ENCODE assay signal across 21 cellular contexts in genomic region chr14:19873178-19873577, GRCh38. TPM values are rescaled to one million over a fixed set of nuclear protein-coding genes. Genes with fewer than 3 reads are reported as not detected.
DNase-seq lines count a peak whose midpoint lies in the region; ATAC-seq and TF ChIP-seq lines count a peak whose summit lies in the region.
"Had no signal": no experiment of that assay in that cellular context is flagged by ENCODE, and none has a peak within 500 bp of the region (broad histone marks: within the 10 kb centered on the region; RNA-seq: fewer than 3 reads in every experiment).

No MANE protein-coding gene starts in this region.

- H3K9me3 Mint-ChIP-seq in glutamatergic neuron (ENCODE audit: unreplicated experiment): peaks cover 12% of the 10 kb centered on the region
- H3K9me3 Mint-ChIP-seq: CD8-positive, alpha-beta memory T cell had no signal

- WGBS in upper lobe of left lung, 2 donors: 25 to 36% methylated on average over 6 of the region's 6 CpGs

- no peak overlapping the region for H3K27ac ChIP-seq in upper lobe of left lung
- H3K27ac ChIP-seq: BLaER1 treated with 17β-estradiol and CSF1 and Interleukin-3, amounts not matched to agents 10 nM and 100 nM had no signal

- H3K27me3 ChIP-seq in upper lobe of left lung: no peaks in the 10 kb centered on the region
- H3K27me3 ChIP-seq: BLaER1 treated with 17β-estradiol and CSF1 and Interleukin-3, amounts not matched to agents 10 nM and 100 nM had no signal

- TF ChIP-seq POLR2A in upper lobe of left lung (IDR thresholded peaks at IDR 0.05): no peak

- H3K4me3 Mint-ChIP-seq in glutamatergic neuron (ENCODE audit: unreplicated experiment): no peak overlapping the region
- H3K4me3 Mint-ChIP-seq: CD8-positive, alpha-beta memory T cell; T-helper 17 cell had no signal

- in situ Hi-C loops in G401 (cut with HindIII; ENCODE audit: low sequenced_read_pairs): no loop called here

- H3K4me1 ChIP-seq in upper lobe of left lung: no peaks in the 10 kb centered on the region
- H3K4me1 ChIP-seq: BLaER1 treated with 17β-estradiol and CSF1 and Interleukin-3, amounts not matched to agents 10 nM and 100 nM had no signal

- no peaks in the 10 kb centered on the region for H3K27me3 Mint-ChIP-seq in glutamatergic neuron (ENCODE audit: unreplicated experiment)
- H3K27me3 Mint-ChIP-seq: T-helper 17 cell had no signal

- H3K4me3 ChIP-seq in upper lobe of left lung: no peak overlapping the region
- H3K4me3 ChIP-seq: BLaER1 treated with 17β-estradiol and CSF1 and Interleukin-3, amounts not matched to agents 10 nM and 100 nM had no signal

- no peaks in the 10 kb centered on the region for H3K4me1 Mint-ChIP-seq in glutamatergic neuron (ENCODE audit: low read depth, unreplicated experiment)
- H3K4me1 Mint-ChIP-seq: CD8-positive, alpha-beta memory T cell had no signal

- TF ChIP-seq CTCF in upper lobe of left lung (IDR thresholded peaks at IDR 0.05): no peak
- TF ChIP-seq CTCF in glutamatergic neuron (IDR thresholded peaks at IDR 0.05; ENCODE audit: partially characterized antibody, unreplicated experiment): no peak

- no peaks in the 10 kb centered on the region for H3K36me3 ChIP-seq in upper lobe of left lung
- H3K36me3 ChIP-seq: BLaER1 treated with 17β-estradiol and CSF1 and Interleukin-3, amounts not matched to agents 10 nM and 100 nM had no signal

- no peak overlapping the region for H3K27ac Mint-ChIP-seq in glutamatergic neuron (ENCODE audit: unreplicated experiment)
- H3K27ac Mint-ChIP-seq: T-helper 17 cell had no signal

- H3K9me3 ChIP-seq in upper lobe of left lung: no peaks in the 10 kb centered on the region
- H3K9me3 ChIP-seq: BLaER1 treated with 17β-estradiol and CSF1 and Interleukin-3, amounts not matched to agents 10 nM and 100 nM had no signal

- TF ChIP-seq EP300 in upper lobe of left lung (IDR thresholded peaks at IDR 0.05): no peak

- no peaks in the 10 kb centered on the region for H3K36me3 Mint-ChIP-seq in glutamatergic neuron (ENCODE audit: unreplicated experiment)
- H3K36me3 Mint-ChIP-seq: CD8-positive, alpha-beta memory T cell had no signal

- peak; percentile 9 to 39 for ATAC-seq in upper lobe of left lung (ENCODE audit: low FRiP score in 2 of 2)
- ATAC-seq: T-helper 17 cell had no signal

- DNase-seq in DMS153 treated with DMSO at 0.1 percent for 48 hours (lab: John Stamatoyannopoulos, UW; ENCODE audit: unreplicated experiment) (peak; percentile 6), DMS153 (lab: John Stamatoyannopoulos, UW) (no peak), G401 (ENCODE audit: low spot score) (peak; percentile 29), NCI-H2171 treated with DMSO at 0.1 percent for 48 hours (lab: John Stamatoyannopoulos, UW) (peak; percentile 63), upper lobe of left lung (no peak), NCI-H1092 (lab: John Stamatoyannopoulos, UW) (no peak), glutamatergic neuron (no peak), iPS-NIHi7 (ENCODE audit: extremely low spot score) (no peak)
- DNase-seq: CD8-positive, alpha-beta memory T cell; GOT3; NCI-H1105 treated with DMSO at 0.1 percent for 48 hours; NCI-H1694 treated with DMSO at 0.1 percent for 48 hours; NCI-H2107; NCI-H526 treated with DMSO at 0.1 percent for 48 hours; NK-92 treated with Interleukin-12 subunit alpha and Interleukin-12 subunit beta, amount 100 ng/mL, for 24 hours; SHP77 treated with DMSO at 0.1 percent for 48 hours; T-helper 17 cell had no signal

RNA-seq across cellular contexts. Expression of gene OR4K2, which starts 1.8 kb away (rescaled TPM):
- total RNA-seq in G401 (2014; rRNA removed; shearing (Covaris generic)): not detected in 2 replicates
- not detected for total RNA-seq in upper lobe of left lung
- total RNA-seq in glutamatergic neuron (ENCODE audit: unreplicated experiment): not detected
- total RNA-seq: A172; CD8-positive, alpha-beta memory T cell; OCI-LY7; RPMI7951; T-helper 17 cell had no signal

RNA-seq across cellular contexts. Expression of gene OR4K5, which starts 47.2 kb away (rescaled TPM):
- total RNA-seq in G401 (2014; rRNA removed; shearing (Covaris generic)): not detected in 2 replicates
- total RNA-seq in upper lobe of left lung (not detected), glutamatergic neuron (ENCODE audit: unreplicated experiment) (not detected)
- total RNA-seq: A172; CD8-positive, alpha-beta memory T cell; OCI-LY7; RPMI7951; T-helper 17 cell had no signal

RNA-seq across cellular contexts. Expression of gene OR4K1, which starts 57.5 kb away (rescaled TPM):
- not detected in 2 replicates for total RNA-seq in G401 (2014; rRNA removed; shearing (Covaris generic))
- total RNA-seq in upper lobe of left lung (not detected), glutamatergic neuron (ENCODE audit: unreplicated experiment) (not detected)
- total RNA-seq: A172; CD8-positive, alpha-beta memory T cell; RPMI7951; T-helper 17 cell had no signal

Comparison
In these comparisons a context has a peak if more than half of its experiments do, and no peak if none do; other contexts are left out.
1. DNase-seq: peak in DMS153 treated with DMSO at 0.1 percent for 48 hours (single experiment), G401 (single experiment) and NCI-H2171 treated with DMSO at 0.1 percent for 48 hours (single experiment); none in DMS153 (single experiment), upper lobe of left lung (0 of 2), NCI-H1092 (single experiment), glutamatergic neuron (single experiment) and iPS-NIHi7 (single experiment).